In genomic region chr2:28391564-28392296, GRCh38 we compare ENCODE assay signal across 1 cellular context.
A peak's percentile ranks its signal among the peaks of the same experiment; 100 is the strongest.
TF ChIP-seq lines count a peak whose summit lies in the region.

No MANE protein-coding gene starts in this region.

TF ChIP-seq in HepG2, 621 proteins besides CTCF, POLR2A, EP300 and RAD21 (continued from another document and continues in another):
- TF ChIP-seq ZNF687 (CRISPR knock-in tag; IDR thresholded peaks at IDR 0.05) (no peak), ZBTB14 (CRISPR knock-in tag; IDR thresholded peaks at IDR 0.05) (peak; percentile 26; the same call in 1 of the 2 replicates), BHLHE40 (IDR thresholded peaks at IDR 0.05; ENCODE audit: low read length) (no peak), TCF12 (IDR thresholded peaks at IDR 0.05) (no peak), TCF12 (CRISPR knock-in tag; IDR thresholded peaks at IDR 0.05) (no peak), RXRB (CRISPR knock-in tag; IDR thresholded peaks at IDR 0.05; ENCODE audit: borderline replicate concordance) (peak; percentile 57; the same call in 1 of the 2 replicates), ZNF672 (CRISPR knock-in tag; IDR thresholded peaks at IDR 0.05) (no peak), TCF7 (IDR thresholded peaks at IDR 0.05; ENCODE audit: low read depth) (no peak), MXD1 (CRISPR knock-in tag; IDR thresholded peaks at IDR 0.05) (no peak; the same call in 1 of the 2 replicates), SRSF1 (optimal IDR thresholded peaks at IDR 0.05; ENCODE audit: low read depth, low read length) (no peak), DMAP1 (CRISPR knock-in tag; IDR thresholded peaks at IDR 0.05) (no peak), ZBED4 (CRISPR knock-in tag; IDR thresholded peaks at IDR 0.05; ENCODE audit: borderline replicate concordance) (no peak), BRD4 (CRISPR knock-in tag; IDR thresholded peaks at IDR 0.05) (no peak), ZBTB26 (CRISPR knock-in tag; IDR thresholded peaks at IDR 0.05; ENCODE audit: borderline replicate concordance) (0 out of 2 replicates have a peak, but pooled peaks have one; percentile 59), ZNF224 (CRISPR knock-in tag; IDR thresholded peaks at IDR 0.05) (no peak), NFKBIZ (CRISPR knock-in tag; IDR thresholded peaks at IDR 0.05) (no peak), ATF3 (CRISPR knock-in tag; IDR thresholded peaks at IDR 0.05) (no peak), ZNF800 (CRISPR knock-in tag; IDR thresholded peaks at IDR 0.05) (no peak), RFX1 (IDR thresholded peaks at IDR 0.05) (no peak), THAP11 (CRISPR knock-in tag; IDR thresholded peaks at IDR 0.05) (peak; percentile 21; the same call in 1 of the 2 replicates), ZNF891 (CRISPR knock-in tag; IDR thresholded peaks at IDR 0.05) (no peak), REXO4 (CRISPR knock-in tag; IDR thresholded peaks at IDR 0.05; ENCODE audit: borderline replicate concordance) (no peak), SP2 (CRISPR knock-in tag; IDR thresholded peaks at IDR 0.05) (no peak), ATF1 (CRISPR knock-in tag; IDR thresholded peaks at IDR 0.05) (peak; percentile 36; the same call in 1 of the 2 replicates), MLX (CRISPR knock-in tag; IDR thresholded peaks at IDR 0.05) (no peak; the same call in 1 of the 2 replicates), HNRNPLL (IDR thresholded peaks at IDR 0.05; ENCODE audit: low read depth, low read length, poor library complexity, severe bottlenecking) (peak; percentile 92), KDM5B (CRISPR knock-in tag; IDR thresholded peaks at IDR 0.05; ENCODE audit: borderline replicate concordance) (no peak), ZNF317 (CRISPR knock-in tag; IDR thresholded peaks at IDR 0.05) (no peak), GFI1 (CRISPR knock-in tag; IDR thresholded peaks at IDR 0.05; ENCODE audit: borderline replicate concordance) (peak; percentile 15; the same call in 1 of the 2 replicates), ZNF3 (CRISPR knock-in tag; IDR thresholded peaks at IDR 0.05) (no peak), AFF4 (CRISPR knock-in tag; IDR thresholded peaks at IDR 0.05) (no peak), NFIC (IDR thresholded peaks at IDR 0.05; ENCODE audit: low read length) (no peak), ZNF180 (CRISPR knock-in tag; IDR thresholded peaks at IDR 0.05; ENCODE audit: borderline replicate concordance, low read depth) (no peak), SMYD3 (CRISPR knock-in tag; IDR thresholded peaks at IDR 0.05) (no peak), ZNF713 (CRISPR knock-in tag; IDR thresholded peaks at IDR 0.05) (no peak), REL (CRISPR knock-in tag; conservative IDR thresholded peaks at IDR 0.05) (no peak), STAG1 (CRISPR knock-in tag; IDR thresholded peaks at IDR 0.05) (peak; percentile 6; the same call in 1 of the 2 replicates), HOXA3 (CRISPR knock-in tag; IDR thresholded peaks at IDR 0.05) (no peak), FUBP1 (CRISPR knock-in tag; IDR thresholded peaks at IDR 0.05; ENCODE audit: borderline replicate concordance) (no peak), ZZZ3 (CRISPR knock-in tag; IDR thresholded peaks at IDR 0.05; ENCODE audit: borderline replicate concordance) (peak; percentile 68; the same call in 1 of the 2 replicates), NR0B2 (CRISPR knock-in tag; IDR thresholded peaks at IDR 0.05) (no peak), JUN (CRISPR knock-in tag; IDR thresholded peaks at IDR 0.05) (no peak), ZNF563 (CRISPR knock-in tag; IDR thresholded peaks at IDR 0.05) (peak; percentile 82), ZNF629 (CRISPR knock-in tag; conservative IDR thresholded peaks at IDR 0.05) (no peak; the same call in 1 of the 2 replicates), SALL2 (CRISPR knock-in tag; IDR thresholded peaks at IDR 0.05) (no peak)
